33 cellular contexts compared by ENCODE assay signal in the genomic region with DNA sequence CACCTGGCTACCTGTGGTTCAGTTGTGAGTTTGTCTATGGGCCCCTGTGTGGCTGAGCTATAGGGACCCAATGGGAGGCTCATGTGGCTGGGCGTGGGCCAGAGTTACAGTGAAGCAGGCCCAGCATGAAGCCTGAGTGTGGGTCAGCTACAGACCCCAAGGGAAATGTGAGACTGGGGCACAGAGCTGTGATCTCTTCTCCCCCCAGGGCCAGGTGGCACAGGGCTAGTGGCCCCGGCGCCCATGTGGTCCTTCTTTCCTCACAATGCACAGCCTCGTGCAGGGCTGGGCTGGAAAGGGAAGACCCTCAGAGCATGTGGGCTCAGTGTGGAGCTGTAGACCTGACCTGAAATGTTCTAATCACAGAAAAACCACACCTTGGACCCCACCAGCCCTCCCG.
"Had no signal": no experiment of that assay in that cellular context is flagged by ENCODE, and none has a peak within 500 bp of the region (broad histone marks: within the 10 kb centered on the region; RNA-seq: fewer than 3 reads in every experiment).

No MANE protein-coding gene starts in this region.

- H3K4me1 Mint-ChIP-seq: naive B cell; natural killer cell; stimulated activated memory B cell treated with anti-CD40 and anti-IgM and Interleukin-4, amounts not matched to agents 10 μg/mL and 1 μg/mL and 100 μg/mL, for 72 hours had no signal

- H3K9me3 Mint-ChIP-seq: mesothelial cell of epicardium; naive B cell; natural killer cell; nephron progenitor cell; neural progenitor cell; stimulated activated memory B cell treated with anti-CD40 and anti-IgM and Interleukin-4, amounts not matched to agents 10 μg/mL and 1 μg/mL and 100 μg/mL, for 72 hours had no signal

- H3K9me3 ChIP-seq: neutrophil, prostate gland, stomach, testis, thyroid gland, transverse colon, upper lobe of left lung, vagina had no signal

- ATAC-seq: left cardiac atrium; left lobe of liver; left ventricle myocardium superior; natural killer cell; right cardiac atrium; sciatic nerve; stimulated activated memory B cell treated with anti-CD40 and anti-IgM and Interleukin-4, amounts not matched to agents 10 μg/mL and 1 μg/mL and 100 μg/mL, for 72 hours; stimulated activated naive CD8-positive, alpha-beta T cell treated with anti-CD3 and anti-CD28 coated beads, Interleukin-15, Interleukin-2, amounts not matched to agents 100 U/mL and 50 U/mL, for 24 hours had no signal

- H3K9ac ChIP-seq: neural progenitor cell, parathyroid adenoma had no signal

- H3K36me3 Mint-ChIP-seq: mesothelial cell of epicardium; naive B cell; natural killer cell; neural progenitor cell; stimulated activated memory B cell treated with anti-CD40 and anti-IgM and Interleukin-4, amounts not matched to agents 10 μg/mL and 1 μg/mL and 100 μg/mL, for 72 hours had no signal

- H3K36me3 ChIP-seq: neural progenitor cell, neutrophil, prostate gland, stomach, thyroid gland, transverse colon, upper lobe of left lung, vagina had no signal

- H3K27ac ChIP-seq: hepatocyte, neural progenitor cell, neutrophil, parathyroid adenoma, prostate gland, stomach, testis, thyroid gland, transverse colon, upper lobe of left lung, vagina had no signal

- H3K4me1 ChIP-seq: parathyroid adenoma, prostate gland, stomach, testis, thyroid gland, transverse colon, upper lobe of left lung, vagina had no signal

- FAIRE-seq: small intestine had no signal

- H3K27me3 ChIP-seq: hepatocyte, neural progenitor cell, testis, thyroid gland, transverse colon, upper lobe of left lung, vagina had no signal

- H3K4me3 Mint-ChIP-seq: mesothelial cell of epicardium; natural killer cell; nephron progenitor cell; neural progenitor cell; stimulated activated memory B cell treated with anti-CD40 and anti-IgM and Interleukin-4, amounts not matched to agents 10 μg/mL and 1 μg/mL and 100 μg/mL, for 72 hours had no signal

- DNase-seq: islet precursor cell; kidney glomerular epithelial cell; left cardiac atrium; left ventricle myocardium superior; mesendoderm; naive B cell; natural killer cell; nephron progenitor cell; occipital lobe; retina; right cardiac atrium; stimulated activated CD4-positive, alpha-beta T cell treated with anti-CD3 and anti-CD28 coated beads, Interleukin-1b, Interleukin-23, amount 100 ng/mL, for 48 hours; stimulated activated CD4-positive, alpha-beta T cell treated with anti-CD3 and anti-CD28 coated beads, Interleukin-2, amount 100 ng/mL, for 48 hours; stimulated activated CD4-positive, alpha-beta T cell treated with anti-CD3 and anti-CD28 coated beads, Interleukin-4, amount 100 ng/mL, for 4 hours; stimulated activated CD8-positive, alpha-beta memory T cell treated with anti-CD3 and anti-CD28 coated beads, Interleukin-4, amount 100 ng/mL, for 48 hours; stimulated activated naive CD8-positive, alpha-beta T cell treated with anti-CD3 and anti-CD28 coated beads, Interleukin-15, Interleukin-2, amounts not matched to agents 100 U/mL and 50 U/mL, for 24 hours; stomach; testis; thyroid gland; transverse colon; upper lobe of left lung had no signal

- H3K4me3 ChIP-seq: hepatocyte, lung, neural progenitor cell, prostate gland, stomach, testis, thyroid gland, transverse colon, upper lobe of left lung, vagina had no signal

- H3K27ac Mint-ChIP-seq: mesothelial cell of epicardium; natural killer cell; nephron progenitor cell; stimulated activated memory B cell treated with anti-CD40 and anti-IgM and Interleukin-4, amounts not matched to agents 10 μg/mL and 1 μg/mL and 100 μg/mL, for 72 hours had no signal
